In genomic region chr6:27669278-27669797, GRCh38 we compare ENCODE assay signal across 1 cellular context.
TF ChIP-seq lines count a peak whose summit lies in the region.

No MANE protein-coding gene starts in this region.

TF ChIP-seq in GM23338, 12 proteins besides CTCF, POLR2A, EP300 and RAD21 (continued from another document):
- no peak for TF ChIP-seq ZNF462 (CRISPR knock-in tag; IDR thresholded peaks at IDR 0.05)
- TF ChIP-seq STAT1 (IDR thresholded peaks at IDR 0.05; ENCODE audit: unreplicated experiment): no peak
- TF ChIP-seq CREB1 (CRISPR knock-in tag; IDR thresholded peaks at IDR 0.05; ENCODE audit: low read depth): no peak
- no peak for TF ChIP-seq JUNB (IDR thresholded peaks at IDR 0.05; ENCODE audit: unreplicated experiment)
- TF ChIP-seq EZH2phosphoT487 (IDR thresholded peaks at IDR 0.05; ENCODE audit: unreplicated experiment): no peak
- TF ChIP-seq NANOG (IDR thresholded peaks at IDR 0.05; ENCODE audit: borderline replicate concordance): no peak
- no peak for TF ChIP-seq ZNF114 (CRISPR knock-in tag; IDR thresholded peaks at IDR 0.05)
